16 cellular contexts compared by ENCODE assay signal in the genomic region with DNA sequence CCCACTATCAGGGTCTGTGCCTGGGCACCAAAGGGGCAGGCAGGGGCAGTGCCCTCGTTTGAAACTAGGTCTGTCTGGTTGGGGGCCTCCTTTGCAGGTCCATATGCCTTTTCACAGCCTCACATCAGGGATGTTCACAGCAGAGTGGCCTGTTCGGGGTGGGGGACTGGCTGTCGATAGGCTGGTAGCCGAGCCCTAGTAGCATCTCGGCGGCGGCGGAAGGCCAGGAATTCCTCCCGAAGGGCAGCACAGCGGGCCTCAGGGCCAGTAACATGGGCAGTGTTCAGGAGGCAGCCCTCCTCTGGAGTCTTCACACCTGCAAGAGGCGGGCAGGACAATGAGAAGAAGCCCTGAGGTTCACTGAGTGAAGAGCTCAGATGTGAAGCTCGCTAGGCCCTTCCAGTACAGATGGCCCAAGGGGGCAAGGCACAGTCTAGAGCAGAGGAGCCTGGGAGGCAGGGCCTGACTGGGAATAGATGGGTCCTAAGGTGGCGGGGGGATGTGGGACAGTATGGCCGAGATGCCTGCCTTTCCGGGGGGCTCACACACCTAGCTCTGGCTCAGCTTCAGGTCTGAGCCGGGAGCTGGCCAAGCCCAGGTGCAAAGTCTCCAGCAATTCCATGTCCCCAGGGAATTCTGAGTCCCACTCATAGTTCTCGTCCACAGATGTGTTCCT. TPM values are rescaled to one million over a fixed set of nuclear protein-coding genes. Genes with fewer than 3 reads are reported as not detected.
"Had no signal": no experiment of that assay in that cellular context is flagged by ENCODE, and none has a peak within 500 bp of the region (broad histone marks: within the 10 kb centered on the region; RNA-seq: fewer than 3 reads in every experiment).

No MANE protein-coding gene starts in this region.

- H3K27ac Mint-ChIP-seq: activated naive CD8-positive, alpha-beta T cell treated with anti-CD3 and anti-CD28 coated beads, Interleukin-2, amount 50 U/mL, for 24 hours had no signal

- H3K9me3 Mint-ChIP-seq: activated naive CD8-positive, alpha-beta T cell treated with anti-CD3 and anti-CD28 coated beads, Interleukin-2, amount 50 U/mL, for 24 hours; activated T-helper 1 cell treated with anti-CD3 and anti-CD28 coated beads, Interleukin-12 subunit alpha, Interleukin-12 subunit beta, Interleukin-2, Interleukin-4 antibody, amounts not matched to agents 30 ng/mL and 10 ng/mL and 1 ng/mL, durations not matched to agents 14 hours and 24 hours and 36 hours; mesothelial cell of epicardium; T-helper 2 cell treated with Interferon-gamma antibody and Interleukin-4, amounts not matched to agents 5 μg/mL and 100 μg/mL, for 36 hours had no signal

- H3K9me3 ChIP-seq: gastrocnemius medialis, stomach, thoracic aorta, uterus had no signal

- H3K4me3 Mint-ChIP-seq: activated naive CD8-positive, alpha-beta T cell treated with anti-CD3 and anti-CD28 coated beads, Interleukin-2, amount 50 U/mL, for 24 hours; mesothelial cell of epicardium had no signal

- ATAC-seq: activated naive CD8-positive, alpha-beta T cell treated with anti-CD3 and anti-CD28 coated beads, Interleukin-2, amount 50 U/mL, for 24 hours; gastrocnemius medialis had no signal

- H3K27me3 ChIP-seq: stomach, uterus had no signal

- H3K27ac ChIP-seq: gastrocnemius medialis, thoracic aorta, uterus had no signal

- H3K4me3 ChIP-seq: gastrocnemius medialis, stomach, thoracic aorta, uterus had no signal

- FAIRE-seq: astrocyte, colon had no signal

- DNase-seq: activated CD4-positive, CD25-positive, alpha-beta regulatory T cell treated with anti-CD3 and anti-CD28 coated beads, Interleukin-2, amount 50 U/mL, for 72 hours; activated naive CD4-positive, alpha-beta T cell treated with Interleukin-2 at 50 U/mL for 16 hours; activated naive CD8-positive, alpha-beta T cell treated with anti-CD3 and anti-CD28 coated beads, Interleukin-2, amount 50 U/mL, for 24 hours; gastrocnemius medialis; stimulated activated CD4-positive, alpha-beta T cell treated with anti-CD3 and anti-CD28 coated beads, Interleukin-4, amount 100 ng/mL, for 4 hours; stomach; uterus had no signal

- H3K36me3 ChIP-seq: gastrocnemius medialis, thoracic aorta, uterus had no signal

RNA-seq across cellular contexts. Expression of gene IGSF9, which starts 18.1 kb away (rescaled TPM):
- total RNA-seq: activated T-helper 1 cell treated with anti-CD3 and anti-CD28 coated beads, Interleukin-12 subunit alpha, Interleukin-12 subunit beta, Interleukin-2, Interleukin-4 antibody, amounts not matched to agents 30 ng/mL and 10 ng/mL and 1 ng/mL, durations not matched to agents 14 hours and 24 hours and 36 hours; osteocyte had no signal

RNA-seq across cellular contexts. Expression of gene SLAMF9, which starts 26.7 kb away (rescaled TPM):
- total RNA-seq: activated T-helper 1 cell treated with anti-CD3 and anti-CD28 coated beads, Interleukin-12 subunit alpha, Interleukin-12 subunit beta, Interleukin-2, Interleukin-4 antibody, amounts not matched to agents 30 ng/mL and 10 ng/mL and 1 ng/mL, durations not matched to agents 14 hours and 24 hours and 36 hours; gastrocnemius medialis; kidney epithelial cell; mesothelial cell of epicardium; osteocyte; stomach; thoracic aorta; uterus had no signal

RNA-seq across cellular contexts. Expression of gene CFAP45, which starts 27.4 kb away (rescaled TPM):
- total RNA-seq: gastrocnemius medialis, liver had no signal
